In genomic region chr1:56188855-56189254, GRCh38 we compare ENCODE assay signal across 1 cellular context.
TF ChIP-seq lines count a peak whose summit lies in the region.

No MANE protein-coding gene starts in this region.

TF ChIP-seq in HepG2, 621 proteins besides CTCF, POLR2A, EP300 and RAD21 (continued from another document and continues in another):
- TF ChIP-seq ZBTB39 (CRISPR knock-in tag; IDR thresholded peaks at IDR 0.05): no peak
- no peak for TF ChIP-seq MED1 (CRISPR knock-in tag; IDR thresholded peaks at IDR 0.05)
- TF ChIP-seq ZNF782 (CRISPR knock-in tag; IDR thresholded peaks at IDR 0.05; ENCODE audit: borderline replicate concordance): no peak
- peak; percentile 41; the same call in 1 of the 2 replicates for TF ChIP-seq ZNF644 (CRISPR knock-in tag; IDR thresholded peaks at IDR 0.05; ENCODE audit: low read depth)
- no peak for TF ChIP-seq ZNF660 (CRISPR knock-in tag; IDR thresholded peaks at IDR 0.05; ENCODE audit: borderline replicate concordance, low read depth)
- no peak for TF ChIP-seq ZNF205 (CRISPR knock-in tag; IDR thresholded peaks at IDR 0.05)
- no peak for TF ChIP-seq ZNF446 (CRISPR knock-in tag; IDR thresholded peaks at IDR 0.05)
- TF ChIP-seq ZNF253 (CRISPR knock-in tag; IDR thresholded peaks at IDR 0.05; ENCODE audit: borderline replicate concordance): no peak
- TF ChIP-seq ZFP37 (CRISPR knock-in tag; IDR thresholded peaks at IDR 0.05; ENCODE audit: borderline replicate concordance): no peak
- no peak for TF ChIP-seq KLF16 (CRISPR knock-in tag; IDR thresholded peaks at IDR 0.05)
- no peak for TF ChIP-seq ZFY (CRISPR knock-in tag; IDR thresholded peaks at IDR 0.05)
- no peak for TF ChIP-seq SOX13 (IDR thresholded peaks at IDR 0.05)
- TF ChIP-seq SOX13 (CRISPR knock-in tag; conservative IDR thresholded peaks at IDR 0.05 in 1 of 2, IDR thresholded peaks at IDR 0.05 in 1 of 2): peak in 1 of 2 experiments; percentile 61; a peak in 1 of 4 replicates
- TF ChIP-seq HOXA5 (CRISPR knock-in tag; IDR thresholded peaks at IDR 0.05): no peak
- no peak for TF ChIP-seq ZNF841 (CRISPR knock-in tag; IDR thresholded peaks at IDR 0.05; ENCODE audit: borderline replicate concordance)
- 0 out of 2 replicates have a peak, but pooled peaks have one; percentile 21 for TF ChIP-seq NR2F6 (IDR thresholded peaks at IDR 0.05)
- TF ChIP-seq NR2F6 (CRISPR knock-in tag; IDR thresholded peaks at IDR 0.05): 0 out of 2 replicates have a peak, but pooled peaks have one; percentile 21
- no peak for TF ChIP-seq IRF1 (CRISPR knock-in tag; IDR thresholded peaks at IDR 0.05; ENCODE audit: low read depth)
- TF ChIP-seq ZNF749 (CRISPR knock-in tag; IDR thresholded peaks at IDR 0.05; ENCODE audit: borderline replicate concordance): no peak
- TF ChIP-seq HNF1B (CRISPR knock-in tag; IDR thresholded peaks at IDR 0.05): no peak
- TF ChIP-seq ZNF776 (CRISPR knock-in tag; IDR thresholded peaks at IDR 0.05): no peak
- peak; percentile 46 for TF ChIP-seq TEAD3 (CRISPR knock-in tag; optimal IDR thresholded peaks at IDR 0.05; ENCODE audit: borderline replicate concordance)
- TF ChIP-seq PAXIP1 (CRISPR knock-in tag; conservative IDR thresholded peaks at IDR 0.05): 0 out of 2 replicates have a peak, but pooled peaks have one; percentile 41
- TF ChIP-seq RARA (CRISPR knock-in tag; IDR thresholded peaks at IDR 0.05): no peak
- no peak for TF ChIP-seq SETDB1 (CRISPR knock-in tag; IDR thresholded peaks at IDR 0.05; ENCODE audit: borderline replicate concordance)
- TF ChIP-seq BCLAF1 (IDR thresholded peaks at IDR 0.05): no peak
- TF ChIP-seq ZNF674 (CRISPR knock-in tag; IDR thresholded peaks at IDR 0.05; ENCODE audit: low read depth): no peak
- TF ChIP-seq ZSCAN21 (CRISPR knock-in tag; IDR thresholded peaks at IDR 0.05; ENCODE audit: borderline replicate concordance): peak; percentile 81
- TF ChIP-seq TBX2 (CRISPR knock-in tag; IDR thresholded peaks at IDR 0.05; ENCODE audit: borderline replicate concordance): no peak
- TF ChIP-seq HNRNPLL (IDR thresholded peaks at IDR 0.05; ENCODE audit: low read depth, low read length, poor library complexity, severe bottlenecking): no peak
- TF ChIP-seq SP5 (CRISPR knock-in tag; IDR thresholded peaks at IDR 0.05; ENCODE audit: borderline replicate concordance, low read depth): peak; percentile 72; the same call in 1 of the 2 replicates
- no peak for TF ChIP-seq ATF4 (CRISPR knock-in tag; IDR thresholded peaks at IDR 0.05)
- no peak for TF ChIP-seq ZBTB38 (CRISPR knock-in tag; IDR thresholded peaks at IDR 0.05)
- TF ChIP-seq HDAC1 (CRISPR knock-in tag; IDR thresholded peaks at IDR 0.05): 0 out of 2 replicates have a peak, but pooled peaks have one; percentile 25
- no peak for TF ChIP-seq ZNF577 (CRISPR knock-in tag; IDR thresholded peaks at IDR 0.05; ENCODE audit: borderline replicate concordance, low read depth)
- no peak for TF ChIP-seq ATF2 (CRISPR knock-in tag; IDR thresholded peaks at IDR 0.05)
- TF ChIP-seq CCDC6 (CRISPR knock-in tag; IDR thresholded peaks at IDR 0.05): no peak
- TF ChIP-seq ZBTB7A (CRISPR knock-in tag; IDR thresholded peaks at IDR 0.05): no peak
- no peak for TF ChIP-seq XBP1 (CRISPR knock-in tag; IDR thresholded peaks at IDR 0.05)
- no peak for TF ChIP-seq RNF219 (CRISPR knock-in tag; IDR thresholded peaks at IDR 0.05)
- no peak for TF ChIP-seq DMTF1 (CRISPR knock-in tag; IDR thresholded peaks at IDR 0.05)
- TF ChIP-seq POLR2AphosphoS5 (IDR thresholded peaks at IDR 0.05; ENCODE audit: low read depth, low read length): no peak
- no peak for TF ChIP-seq U2AF2 (IDR thresholded peaks at IDR 0.05; ENCODE audit: low read depth, low read length)
- TF ChIP-seq CSRNP1 (CRISPR knock-in tag; IDR thresholded peaks at IDR 0.05): no peak
- no peak for TF ChIP-seq ZNF121 (CRISPR knock-in tag; IDR thresholded peaks at IDR 0.05)
- peak; percentile 29; the same call in 1 of the 2 replicates for TF ChIP-seq HMG20A (CRISPR knock-in tag; IDR thresholded peaks at IDR 0.05; ENCODE audit: borderline replicate concordance)
